20 cellular contexts compared by ENCODE assay signal in the genomic region with DNA sequence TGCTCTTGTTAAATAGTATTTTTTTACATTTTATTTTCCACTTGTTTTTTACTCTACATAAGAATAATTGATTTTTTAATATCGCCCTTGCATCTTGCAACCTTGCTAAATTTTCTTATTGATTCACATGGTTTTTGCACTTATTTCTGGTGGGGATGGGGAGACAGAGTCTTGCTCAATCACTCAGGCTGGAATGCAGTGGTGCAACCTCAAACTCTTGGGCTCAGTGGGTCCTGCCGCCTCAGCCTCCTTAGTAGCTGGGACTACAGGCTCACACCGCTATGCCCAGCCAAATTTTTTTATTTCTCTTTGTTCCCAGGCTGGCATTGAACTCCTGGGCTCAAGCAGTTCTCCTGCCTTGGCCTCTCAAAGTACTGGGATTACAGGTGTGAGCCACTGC. TPM values are rescaled to one million over a fixed set of nuclear protein-coding genes. Genes with fewer than 3 reads are reported as not detected.
DNase-seq lines count a peak whose midpoint lies in the region; ATAC-seq and TF ChIP-seq lines count a peak whose summit lies in the region.
"Had no signal": no experiment of that assay in that cellular context is flagged by ENCODE, and none has a peak within 500 bp of the region (broad histone marks: within the 10 kb centered on the region; RNA-seq: fewer than 3 reads in every experiment).

No MANE protein-coding gene starts in this region.

- no peak overlapping the region for H2BK12ac ChIP-seq in trophoblast cell (ENCODE audit: low read length)

- no peak for ATAC-seq in HG03175 (IDR thresholded peaks at IDR 0.05; ENCODE audit: unreplicated experiment)
- ATAC-seq in gastrocnemius medialis: no peak
- ATAC-seq: A549; CD8-positive, alpha-beta T cell had no signal

- H3K27me3 ChIP-seq in trophoblast cell (ENCODE audit: insufficient read depth, low read length) (no peaks in the 10 kb centered on the region), gastrocnemius medialis (no peaks in the 10 kb centered on the region)
- H3K27me3 ChIP-seq: BE2C had no signal

- DNase-seq in SK-N-MC (ENCODE audit: low read depth, low spot score) (no peak), fibroblast of villous mesenchyme (ENCODE audit: low read depth) (peak; percentile 32), trophoblast cell (peak; percentile 51 to 70), HEK293T (ENCODE audit: extremely low spot score) (no peak), gastrocnemius medialis (no peak)
- DNase-seq: BE2C; CD8-positive, alpha-beta T cell; DND-41; GF-D8; GOT3; HFFc6; IMR-90 had no signal

- no peak overlapping the region for H3K4me2 ChIP-seq in trophoblast cell (ENCODE audit: low read length)
- H3K4me2 ChIP-seq: A549, KMS-11 had no signal

- no peaks in the 10 kb centered on the region for H3K9me3 ChIP-seq in SK-N-MC (ENCODE audit: low read depth, low read length)
- no peaks in the 10 kb centered on the region for H3K9me3 ChIP-seq in trophoblast cell (ENCODE audit: insufficient read depth, low read depth, low read length)
- H3K9me3 ChIP-seq in gastrocnemius medialis: no peaks in the 10 kb centered on the region
- H3K9me3 ChIP-seq: A549, BE2C, Caco-2, HAP-1 had no signal

- no peak overlapping the region for H2BK120ac ChIP-seq in trophoblast cell (ENCODE audit: insufficient read depth, low read length, poor library complexity)

- no peak overlapping the region for H2BK5ac ChIP-seq in trophoblast cell (ENCODE audit: low read depth, low read length, poor library complexity)

- H3K9ac ChIP-seq in SK-N-MC (ENCODE audit: insufficient read length) (no peak overlapping the region), trophoblast cell (ENCODE audit: low read length) (no peak overlapping the region)
- H3K9ac ChIP-seq: KMS-11 had no signal

- H3K27ac ChIP-seq in SK-N-MC (peak overlapping the region; percentile 69; the same call in 1 of the 2 replicates), trophoblast cell (ENCODE audit: low read depth, low read length) (no peak overlapping the region), gastrocnemius medialis (no peak overlapping the region)
- H3K27ac ChIP-seq: A549, C4-2B, KMS-11 had no signal

- H3K4me1 ChIP-seq in trophoblast cell (ENCODE audit: control insufficient read depth in 1 of 2, insufficient read depth in 2 of 2, low read length in 2 of 2): no peaks in the 10 kb centered on the region
- H3K4me1 ChIP-seq in gastrocnemius medialis: no peaks in the 10 kb centered on the region
- H3K4me1 ChIP-seq: A549, BE2C, Caco-2 had no signal

- WGBS in trophoblast cell (ENCODE audit: extremely low coverage, insufficient coverage, insufficient read length): no CpG with 5 or more reads among the region's 3 CpGs

- POLR2A ChIA-PET in HEK293T (lab: Yijun Ruan, JAX): no interaction called here

- intact Hi-C loops in gastrocnemius medialis (cut with DNase I; ENCODE audit: low total_unique reads): no loop called here

- H3K36me3 ChIP-seq in SK-N-MC (ENCODE audit: insufficient read depth, low read length): peaks cover 9% of the 10 kb centered on the region
- peaks cover 1 to 13% of the 10 kb centered on the region in 2 experiments for H3K36me3 ChIP-seq in trophoblast cell (ENCODE audit: control insufficient read depth in 1 of 2, insufficient read depth in 2 of 2, low read length in 2 of 2)
- no peaks in the 10 kb centered on the region for H3K36me3 ChIP-seq in gastrocnemius medialis

- H4K8ac ChIP-seq in trophoblast cell (ENCODE audit: low read depth, low read length): no peak overlapping the region

- TF ChIP-seq RAD21 in Ishikawa (IDR thresholded peaks at IDR 0.05; ENCODE audit: low read depth): no peak

- TF ChIP-seq EP300 in Ishikawa (IDR thresholded peaks at IDR 0.05; ENCODE audit: borderline replicate concordance): no peak

- no peak overlapping the region for H3K4me3 ChIP-seq in SK-N-MC
- H3K4me3 ChIP-seq in fibroblast of villous mesenchyme (ENCODE audit: low read depth, low read length): no peak overlapping the region
- H3K4me3 ChIP-seq in trophoblast cell (ENCODE audit: low read depth, low read length): no peak overlapping the region
- H3K4me3 ChIP-seq in gastrocnemius medialis: no peak overlapping the region
- H3K4me3 ChIP-seq: A549, HAP-1 had no signal

- H2AK5ac ChIP-seq in trophoblast cell (ENCODE audit: low read length): no peak overlapping the region

- CTCF ChIA-PET in HEK293T (lab: Yijun Ruan, JAX): no interaction called here

- H3K14ac ChIP-seq in trophoblast cell (ENCODE audit: low read length): no peak overlapping the region

- no peaks in the 10 kb centered on the region for H3K79me1 ChIP-seq in trophoblast cell (ENCODE audit: low read length)

- H3K4ac ChIP-seq in trophoblast cell (ENCODE audit: low read depth, low read length): no peak overlapping the region

- TF ChIP-seq CTCF in fibroblast of villous mesenchyme (IDR thresholded peaks at IDR 0.05; ENCODE audit: insufficient read depth, low read depth, low read length) (no peak), gastrocnemius medialis (IDR thresholded peaks at IDR 0.05 in 4 of 5, conservative IDR thresholded peaks at IDR 0.05 in 1 of 5) (no peak)

- no peak overlapping the region for H4K12ac ChIP-seq in trophoblast cell (ENCODE audit: low read depth, low read length)

- TF ChIP-seq POLR2A in gastrocnemius medialis (IDR thresholded peaks at IDR 0.05): no peak

- in situ Hi-C loops in gastrocnemius medialis (cut with MboI; ENCODE audit: low sequenced_read_pairs in 4 of 4): no loop called here

- no peak overlapping the region for H3K18ac ChIP-seq in trophoblast cell (ENCODE audit: low read length)

- no peak overlapping the region for H4K91ac ChIP-seq in trophoblast cell (ENCODE audit: low read depth, low read length)

- no peak overlapping the region for H3K23ac ChIP-seq in trophoblast cell (ENCODE audit: low read length)

- no peaks in the 10 kb centered on the region for H3K79me2 ChIP-seq in trophoblast cell (ENCODE audit: control insufficient read depth, insufficient read depth, low read length, poor library complexity)

- no peak overlapping the region for H2AFZ ChIP-seq in trophoblast cell (ENCODE audit: insufficient read depth, low read length, poor library complexity)

TF ChIP-seq in Ishikawa, 13 proteins besides CTCF, POLR2A, EP300 and RAD21:
- TF ChIP-seq EGR1 (IDR thresholded peaks at IDR 0.05) (no peak), TCF12 (IDR thresholded peaks at IDR 0.05; ENCODE audit: low read depth) (no peak), FOXM1 (IDR thresholded peaks at IDR 0.05; ENCODE audit: borderline replicate concordance, low read depth) (no peak), CEBPB (IDR thresholded peaks at IDR 0.05) (peak; percentile 33; the same call in 1 of the 2 replicates)

TF ChIP-seq in HEK293T, 16 proteins besides CTCF, POLR2A, EP300 and RAD21:
- TF ChIP-seq FOXA1 (IDR thresholded peaks at IDR 0.05): no peak

RNA-seq across cellular contexts. Expression of a gene that starts 30.3 kb away (rescaled TPM):
- total RNA-seq in fibroblast of villous mesenchyme: 5.6 and 7.4 TPM in 2 replicates
- polyA plus RNA-seq in trophoblast cell (2013): 34.6 and 34.8 TPM in 2 replicates
- total RNA-seq in gastrocnemius medialis: not detected
- total RNA-seq: CD8-positive, alpha-beta T cell; HFFc6; IMR-90 had no signal
- polyA plus RNA-seq: AG04450, IMR-90 had no signal

Comparison
In these comparisons a context has a peak if more than half of its experiments do, and no peak if none do; other contexts are left out.
1. DNase-seq: peak in fibroblast of villous mesenchyme (single experiment) and trophoblast cell (2 of 2); none in SK-N-MC (single experiment), HEK293T (single experiment) and gastrocnemius medialis (0 of 2).